In genomic region chr19:56139847-56140582, GRCh38 we compare ENCODE assay signal across 1 cellular context.
TF ChIP-seq lines count a peak whose summit lies in the region.

No MANE protein-coding gene starts in this region.

TF ChIP-seq in K562, 482 proteins besides CTCF, POLR2A, EP300 and RAD21 (continued from another document):
- no peak for TF ChIP-seq NEUROD1 (IDR thresholded peaks at IDR 0.05; ENCODE audit: borderline replicate concordance, low read depth, low read length, partially characterized antibody)
- no peak for TF ChIP-seq NCOA1 (IDR thresholded peaks at IDR 0.05; ENCODE audit: low read depth)
- TF ChIP-seq PCBP1 (IDR thresholded peaks at IDR 0.05; ENCODE audit: low read depth, low read length, poor library complexity, severe bottlenecking): no peak
- TF ChIP-seq JUN (IDR thresholded peaks at IDR 0.05; ENCODE audit: borderline replicate concordance, low read depth, low read length): no peak
- no peak for TF ChIP-seq JUN (CRISPR knock-in tag; IDR thresholded peaks at IDR 0.05; ENCODE audit: borderline replicate concordance)
- no peak for TF ChIP-seq SMAD4 (CRISPR knock-in tag; conservative IDR thresholded peaks at IDR 0.05)
- TF ChIP-seq CHD1 (IDR thresholded peaks at IDR 0.05; ENCODE audit: low read length): peak; percentile 39
- no peak for TF ChIP-seq PTTG1 (tag; IDR thresholded peaks at IDR 0.05; ENCODE audit: low read depth)
- no peak for TF ChIP-seq MED1 (CRISPR knock-in tag; IDR thresholded peaks at IDR 0.05; ENCODE audit: borderline replicate concordance)
- TF ChIP-seq ZNF57 (CRISPR knock-in tag; IDR thresholded peaks at IDR 0.05): no peak
- no peak for TF ChIP-seq PHTF2 (CRISPR knock-in tag; IDR thresholded peaks at IDR 0.05)
- no peak for TF ChIP-seq RUNX1 (IDR thresholded peaks at IDR 0.05; ENCODE audit: low read depth)
- no peak for TF ChIP-seq BCLAF1 (IDR thresholded peaks at IDR 0.05; ENCODE audit: borderline replicate concordance in 1 of 2, control insufficient read depth in 1 of 2, low read depth in 2 of 2, low read length in 1 of 2)
- TF ChIP-seq, protein P1, sequence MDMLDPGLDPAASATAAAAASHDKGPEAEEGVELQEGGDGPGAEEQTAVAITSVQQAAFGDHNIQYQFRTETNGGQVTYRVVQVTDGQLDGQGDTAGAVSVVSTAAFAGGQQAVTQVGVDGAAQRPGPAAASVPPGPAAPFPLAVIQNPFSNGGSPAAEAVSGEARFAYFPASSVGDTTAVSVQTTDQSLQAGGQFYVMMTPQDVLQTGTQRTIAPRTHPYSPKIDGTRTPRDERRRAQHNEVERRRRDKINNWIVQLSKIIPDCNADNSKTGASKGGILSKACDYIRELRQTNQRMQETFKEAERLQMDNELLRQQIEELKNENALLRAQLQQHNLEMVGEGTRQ (CRISPR knock-in tag; IDR thresholded peaks at IDR 0.05): no peak
- no peak for TF ChIP-seq ZFPM2 (CRISPR knock-in tag; IDR thresholded peaks at IDR 0.05)
- no peak for TF ChIP-seq DEAF1 (CRISPR knock-in tag; IDR thresholded peaks at IDR 0.05)
- TF ChIP-seq, protein P2, sequence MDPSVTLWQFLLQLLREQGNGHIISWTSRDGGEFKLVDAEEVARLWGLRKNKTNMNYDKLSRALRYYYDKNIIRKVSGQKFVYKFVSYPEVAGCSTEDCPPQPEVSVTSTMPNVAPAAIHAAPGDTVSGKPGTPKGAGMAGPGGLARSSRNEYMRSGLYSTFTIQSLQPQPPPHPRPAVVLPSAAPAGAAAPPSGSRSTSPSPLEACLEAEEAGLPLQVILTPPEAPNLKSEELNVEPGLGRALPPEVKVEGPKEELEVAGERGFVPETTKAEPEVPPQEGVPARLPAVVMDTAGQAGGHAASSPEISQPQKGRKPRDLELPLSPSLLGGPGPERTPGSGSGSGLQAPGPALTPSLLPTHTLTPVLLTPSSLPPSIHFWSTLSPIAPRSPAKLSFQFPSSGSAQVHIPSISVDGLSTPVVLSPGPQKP (CRISPR knock-in tag; IDR thresholded peaks at IDR 0.05): no peak
- peak; percentile 22; the same call in 1 of the 2 replicates for TF ChIP-seq TAL1 (IDR thresholded peaks at IDR 0.05)
- TF ChIP-seq CBFA2T3 (IDR thresholded peaks at IDR 0.05): peak; percentile 58
- TF ChIP-seq SMC3 (conservative IDR thresholded peaks at IDR 0.05; ENCODE audit: insufficient read depth, low read depth, low read length): 0 out of 2 replicates have a peak, but pooled peaks have one; percentile 3
- no peak for TF ChIP-seq YBX1 (IDR thresholded peaks at IDR 0.05)
